Comparison of ENCODE assay signal across 11 cellular contexts in genomic region chr14:24438198-24439095, GRCh38. TPM values are rescaled to one million over a fixed set of nuclear protein-coding genes. Genes with fewer than 3 reads are reported as not detected.
DNase-seq lines count a peak whose midpoint lies in the region; ATAC-seq, FAIRE-seq and TF ChIP-seq lines count a peak whose summit lies in the region.
"Had no signal": no experiment of that assay in that cellular context is flagged by ENCODE, and none has a peak within 500 bp of the region (broad histone marks: within the 10 kb centered on the region; RNA-seq: fewer than 3 reads in every experiment).

No MANE protein-coding gene starts in this region.

- no peak for DNase-seq in HepG2 (ENCODE audit: low spot score)
- DNase-seq in right lobe of liver, result no peak
- DNase-seq in WERI-Rb-1, result no peak
- peak; percentile 37 for DNase-seq in esophagus muscularis mucosa (ENCODE audit: extremely low spot score)
- DNase-seq in hypothalamus (lab: John Stamatoyannopoulos, UW), result no peak
- no peak for DNase-seq in PC-9
- DNase-seq: C1 segment of cervical spinal cord, NCI-H2107 had no signal

- BruUV-seq in HepG2 (replicated peaks; lab: Mats Ljungman, UMichigan), result no TSS peak
- BruUV-seq in PC-9 (replicated peaks; lab: Mats Ljungman, UMichigan), result no TSS peak

- TF ChIP-seq RAD21 in HepG2 (CRISPR knock-in tag; IDR thresholded peaks at IDR 0.05), result no peak

- H3K4me1 ChIP-seq in HepG2 (ENCODE audit: insufficient read depth, low read length) (peaks cover 23% of the 10 kb centered on the region), right lobe of liver (peaks cover 0 to 15% (median 4%) of the 10 kb centered on the region in 4 donors), esophagus muscularis mucosa (peaks cover 55 to 69% (median 60%) of the 10 kb centered on the region in 4 donors), PC-9 (replicated peaks; ENCODE audit: insufficient read depth) (no peaks in the 10 kb centered on the region)

- H3K4me2 ChIP-seq in HepG2 (ENCODE audit: low read depth, low read length) (no peak overlapping the region), PC-9 (no peak overlapping the region)
- H3K4me2 ChIP-seq: GM23338 had no signal

- H3K27ac ChIP-seq in HepG2 (ENCODE audit: extremely low read length, insufficient read depth, low read length) (no peak overlapping the region), right lobe of liver (no peak overlapping the region), WERI-Rb-1 (peak overlapping the region; percentile 91; the same call in 1 of the 2 replicates), esophagus muscularis mucosa (replicated peaks in 1 of 4) (peak overlapping the region in 2 of 4 donors; percentile 22 to 44), PC-9 (no peak overlapping the region)

- no peaks in the 10 kb centered on the region for H3K9me2 ChIP-seq in PC-9 (ENCODE audit: insufficient read depth)

- POLR2A ChIA-PET in HepG2 (lab: Yijun Ruan, JAX) (interaction anchor here (1.2 to 5.6 kb wide), 10 partner anchors 9 to 196 kb away, joined by 3 to 242 read pairs (median 8); partner anchors contain the start of genes CBLN3, CIDEB, DHRS1 and KHNYN), PC-9 (lab: Charles Lee; ENCODE audit: unreplicated experiment) (no interaction called here)

- TF ChIP-seq EP300 in HepG2 (IDR thresholded peaks at IDR 0.05; ENCODE audit: low read depth in 2 of 2, low read length in 2 of 2) (no peak), HepG2 (CRISPR knock-in tag; IDR thresholded peaks at IDR 0.05; ENCODE audit: borderline replicate concordance) (no peak), esophagus muscularis mucosa (IDR thresholded peaks at IDR 0.05) (no peak)

- 81% methylated on average over 9 of the region's 9 CpGs for WGBS in HepG2 (ENCODE audit: low lambda C conversion rate)
- WGBS in right lobe of liver (ENCODE audit: insufficient coverage, low coverage, low lambda C conversion rate, missing lambda C conversion rate), result 51% methylated on average over 8 of the region's 9 CpGs
- 60% methylated on average over 9 of the region's 9 CpGs for WGBS in esophagus muscularis mucosa

- no peak for TF ChIP-seq CTCF in HepG2 (CRISPR knock-in tag; IDR thresholded peaks at IDR 0.05)
- TF ChIP-seq CTCF in right lobe of liver (IDR thresholded peaks at IDR 0.05), result no peak
- TF ChIP-seq CTCF in WERI-Rb-1 (IDR thresholded peaks at IDR 0.05; ENCODE audit: low read depth, low read length), result no peak
- TF ChIP-seq CTCF in esophagus muscularis mucosa (IDR thresholded peaks at IDR 0.05), result no peak
- no peak for TF ChIP-seq CTCF in PC-9 (conservative IDR thresholded peaks at IDR 0.05)

- peaks cover 31% of the 10 kb centered on the region for H3F3A ChIP-seq in PC-9 (ENCODE audit: insufficient read depth, low read depth)

- H2AFZ ChIP-seq in HepG2 (ENCODE audit: low read length) (no peak overlapping the region), PC-9 (no peak overlapping the region)
- H2AFZ ChIP-seq: GM23338 had no signal

- no peak for ATAC-seq in HepG2
- no peak for ATAC-seq in right lobe of liver
- no peak for ATAC-seq in GM19463 (IDR thresholded peaks at IDR 0.05; ENCODE audit: unreplicated experiment)
- no peak for ATAC-seq in GM19397 (IDR thresholded peaks at IDR 0.05; ENCODE audit: unreplicated experiment)
- ATAC-seq: GM23338 had no signal

- H3K4me3 ChIP-seq in HepG2 (replicated peaks in 1 of 3; ENCODE audit: insufficient read depth in 1 of 3, low read depth in 2 of 3, low read length in 3 of 3) (no peak overlapping the region), right lobe of liver (no peak overlapping the region), WERI-Rb-1 (ENCODE audit: low read depth, low read length) (no peak overlapping the region), esophagus muscularis mucosa (no peak overlapping the region), PC-9 (no peak overlapping the region)
- H3K4me3 ChIP-seq: GM23338 had no signal

- no peak for FAIRE-seq in HepG2 (lab: Jason Lieb, UNC)

- CTCF ChIA-PET in HepG2 (lab: Yijun Ruan, JAX; ENCODE audit: low intra/inter-chr PET ratio, low total read pairs), result interaction anchor here (1.5 to 11.8 kb wide), 2 partner anchors 73 to 107 kb away, joined by 6 to 235 read pairs; partner anchors contain the start of gene ADCY4
- CTCF ChIA-PET in PC-9 (lab: Charles Lee), result interaction anchor here (0.7 to 0.9 kb wide), 2 partner anchors 10 to 105 kb away, joined by 3 to 4 read pairs; no protein-coding TSS in a partner anchor

- no peak overlapping the region for H3K9ac ChIP-seq in HepG2 (ENCODE audit: insufficient read depth, low read depth, low read length)

- TF ChIP-seq POLR2A in HepG2 (IDR thresholded peaks at IDR 0.05; ENCODE audit: insufficient read depth in 1 of 2, low read depth in 2 of 2, low read length in 2 of 2) (no peak; a peak in 1 of 4 replicates), right lobe of liver (IDR thresholded peaks at IDR 0.05) (no peak), esophagus muscularis mucosa (IDR thresholded peaks at IDR 0.05; ENCODE audit: low read depth) (no peak)

- peaks cover 20% of the 10 kb centered on the region for H3K79me2 ChIP-seq in HepG2 (ENCODE audit: insufficient read depth, low read length)
- H3K79me2 ChIP-seq in PC-9 (ENCODE audit: low read depth), result peaks cover 14% of the 10 kb centered on the region; the same call in 1 of the 2 replicates

- H4K20me1 ChIP-seq in HepG2 (ENCODE audit: insufficient read depth, low read length), result no peaks in the 10 kb centered on the region; the same call in 1 of the 2 replicates
- no peaks in the 10 kb centered on the region for H4K20me1 ChIP-seq in PC-9 (ENCODE audit: insufficient read depth)

- intact Hi-C loops in HepG2 (cut with micrococcal nuclease; ENCODE audit: unreplicated experiment), result loop anchor here (10.0 kb wide), 1 partner anchor 854 kb away; no protein-coding TSS in a partner anchor
- intact Hi-C loops in right lobe of liver (cut with DNase I), result loop anchor here in 1 of 2 donors (5.0 kb wide), 1 partner anchor 106 kb away; no protein-coding TSS in a partner anchor
- intact Hi-C loops in esophagus muscularis mucosa (cut with DNase I), result loop anchor here (5.0 to 10.0 kb wide), 2 partner anchors 126 to 294 kb away; partner anchors contain the start of genes EMC9, LTB4R, LTB4R2 and PSME2
- intact Hi-C loops in PC-9 (cut with micrococcal nuclease; ENCODE audit: unreplicated experiment), result no loop called here

- H3K9me3 ChIP-seq in HepG2 (ENCODE audit: low read length), result no peaks in the 10 kb centered on the region
- no peaks in the 10 kb centered on the region for H3K9me3 ChIP-seq in right lobe of liver
- no peaks in the 10 kb centered on the region for H3K9me3 ChIP-seq in WERI-Rb-1 (ENCODE audit: severe bottlenecking)
- H3K9me3 ChIP-seq in esophagus muscularis mucosa, result no peaks in the 10 kb centered on the region
- H3K9me3 ChIP-seq in PC-9 (ENCODE audit: insufficient read depth, low read depth), result no peaks in the 10 kb centered on the region

- H3K27me3 ChIP-seq in HepG2 (ENCODE audit: control insufficient read depth in 1 of 2, insufficient read depth in 2 of 2, low read length in 2 of 2) (peaks cover 0 to 4% of the 10 kb centered on the region in 2 experiments; a peak in 1 of 5 replicates), right lobe of liver (no peaks in the 10 kb centered on the region), WERI-Rb-1 (ENCODE audit: insufficient read depth, low read depth, severe bottlenecking) (no peaks in the 10 kb centered on the region), esophagus muscularis mucosa (no peaks in the 10 kb centered on the region), PC-9 (ENCODE audit: insufficient read depth, low read depth) (no peaks in the 10 kb centered on the region)

- H3K36me3 ChIP-seq in HepG2 (replicated peaks in 1 of 2; ENCODE audit: control insufficient read depth in 1 of 2, insufficient read depth in 2 of 2, low read length in 2 of 2) (peaks cover 41 to 62% of the 10 kb centered on the region in 2 experiments), right lobe of liver (peaks cover 0 to 58% (median 19%) of the 10 kb centered on the region in 4 donors), WERI-Rb-1 (peaks cover 46% of the 10 kb centered on the region), esophagus muscularis mucosa (peaks cover 28 to 75% (median 59%) of the 10 kb centered on the region in 4 donors), PC-9 (ENCODE audit: low read depth) (no peaks in the 10 kb centered on the region)

- in situ Hi-C loops in HepG2 (cut with HindIII; ENCODE audit: extremely low pct_ligation_motif_present, low pct_unique_long_range_greater_than_20kb), result loop anchor here (10.0 kb wide), 1 partner anchor 194 kb away; the partner anchor contains the start of gene TINF2

RNA-seq across cellular contexts. Expression of gene SDR39U1, which starts 4.1 kb away (rescaled TPM):
- total RNA-seq in HepG2 (2016; rRNA removed; fragmentation: Illumina TruSeq; extraction: Trizol), result 25.0 and 34.4 TPM in 2 replicates
- total RNA-seq in HepG2 (2016; cell fraction: cytosol; rRNA removed; fragmentation: Illumina TruSeq; extraction: Trizol; ENCODE audit: low read depth), result 13.3 and 16.3 TPM in 2 replicates
- 19.5 and 33.3 TPM in 2 replicates for total RNA-seq in HepG2 (2016; cell fraction: insoluble cytoplasmic fraction; rRNA removed; fragmentation: Illumina TruSeq; extraction: Trizol)
- total RNA-seq in HepG2 (2016; cell fraction: membrane; rRNA removed; fragmentation: Illumina TruSeq; extraction: Trizol), result 24.0 and 26.0 TPM in 2 replicates
- 44.1 and 45.4 TPM in 2 replicates for total RNA-seq in HepG2 (2016; cell fraction: nucleus; rRNA removed; fragmentation: Illumina TruSeq; extraction: Trizol)
- 129 and 163 TPM in 2 replicates for polyA plus RNA-seq in HepG2 (2011; rRNA removed)
- polyA plus RNA-seq in HepG2 (2011; cell fraction: cytosol; rRNA removed), result 99.7 and 120 TPM in 2 replicates
- 808 and 816 TPM in 2 replicates for polyA plus RNA-seq in HepG2 (2011; cell fraction: nucleus; rRNA removed)
- polyA plus RNA-seq in HepG2 (2012), result 66.2 and 118 TPM in 2 replicates
- 50.3 and 55.8 TPM in 2 replicates for polyA plus RNA-seq in HepG2 (2016; cell fraction: cytosol; fragmentation: Illumina TruSeq; extraction: Trizol; ENCODE audit: low read depth)
- 73.2 and 88.2 TPM in 2 replicates for polyA plus RNA-seq in HepG2 (2016; cell fraction: insoluble cytoplasmic fraction; fragmentation: Illumina TruSeq; extraction: Trizol; ENCODE audit: low read depth)
- 64.6 and 72.1 TPM in 2 replicates for polyA plus RNA-seq in HepG2 (2016; cell fraction: membrane; fragmentation: Illumina TruSeq; extraction: Trizol; ENCODE audit: low read depth)
- 164 and 186 TPM in 2 replicates for polyA plus RNA-seq in HepG2 (2016; cell fraction: nucleus; fragmentation: Illumina TruSeq; extraction: Trizol; ENCODE audit: insufficient read depth, low read depth)
- 27.9 and 51.2 TPM in 2 replicates for polyA minus RNA-seq in HepG2 (2011; rRNA and poly(A)+ RNA removed; ENCODE audit: low replicate concordance)
- polyA minus RNA-seq in HepG2 (2011; cell fraction: cytosol; rRNA and poly(A)+ RNA removed), result 18.8 and 21.3 TPM in 2 replicates
- 95.4 and 110 TPM in 2 replicates for polyA minus RNA-seq in HepG2 (2011; cell fraction: nucleus; rRNA and poly(A)+ RNA removed)
- 10 to 100 TPM; 24.9 to 32.8 (median 28.3) TPM for total RNA-seq in right lobe of liver
- 10 to 100 TPM; 23.9 to 48.6 (median 33.5) TPM for total RNA-seq in esophagus muscularis mucosa
- 14.8 and 17.2 TPM in 2 replicates for total RNA-seq in PC-9 (2021)

RNA-seq across cellular contexts. Expression of gene KHNYN, which starts 8.7 kb away (rescaled TPM):
- 72.2 and 75.7 TPM in 2 replicates for total RNA-seq in HepG2 (2016; rRNA removed; fragmentation: Illumina TruSeq; extraction: Trizol)
- total RNA-seq in HepG2 (2016; cell fraction: cytosol; rRNA removed; fragmentation: Illumina TruSeq; extraction: Trizol; ENCODE audit: low read depth), result 10.2 and 10.7 TPM in 2 replicates
- total RNA-seq in HepG2 (2016; cell fraction: insoluble cytoplasmic fraction; rRNA removed; fragmentation: Illumina TruSeq; extraction: Trizol), result 60.0 and 78.8 TPM in 2 replicates
- 35.9 and 40.5 TPM in 2 replicates for total RNA-seq in HepG2 (2016; cell fraction: membrane; rRNA removed; fragmentation: Illumina TruSeq; extraction: Trizol)
- 62.0 and 78.7 TPM in 2 replicates for total RNA-seq in HepG2 (2016; cell fraction: nucleus; rRNA removed; fragmentation: Illumina TruSeq; extraction: Trizol)
- 52.8 and 76.4 TPM in 2 replicates for polyA plus RNA-seq in HepG2 (2011; rRNA removed)
- polyA plus RNA-seq in HepG2 (2011; cell fraction: cytosol; rRNA removed), result 36.1 and 40.8 TPM in 2 replicates
- 158 and 160 TPM in 2 replicates for polyA plus RNA-seq in HepG2 (2011; cell fraction: nucleus; rRNA removed)
- polyA plus RNA-seq in HepG2 (2012), result 82.6 and 83.5 TPM in 2 replicates
- polyA plus RNA-seq in HepG2 (2016; cell fraction: cytosol; fragmentation: Illumina TruSeq; extraction: Trizol; ENCODE audit: low read depth), result 4.7 and 5.4 TPM in 2 replicates
- polyA plus RNA-seq in HepG2 (2016; cell fraction: insoluble cytoplasmic fraction; fragmentation: Illumina TruSeq; extraction: Trizol; ENCODE audit: low read depth), result 37.4 and 41.5 TPM in 2 replicates
- polyA plus RNA-seq in HepG2 (2016; cell fraction: membrane; fragmentation: Illumina TruSeq; extraction: Trizol; ENCODE audit: low read depth), result 19.0 and 20.9 TPM in 2 replicates
- 71.6 and 72.4 TPM in 2 replicates for polyA plus RNA-seq in HepG2 (2016; cell fraction: nucleus; fragmentation: Illumina TruSeq; extraction: Trizol; ENCODE audit: insufficient read depth, low read depth)
- 29.4 and 108 TPM in 2 replicates for polyA minus RNA-seq in HepG2 (2011; rRNA and poly(A)+ RNA removed; ENCODE audit: low replicate concordance)
- 32.8 and 41.4 TPM in 2 replicates for polyA minus RNA-seq in HepG2 (2011; cell fraction: cytosol; rRNA and poly(A)+ RNA removed)
- polyA minus RNA-seq in HepG2 (2011; cell fraction: nucleus; rRNA and poly(A)+ RNA removed), result 109 and 126 TPM in 2 replicates
- 10 to 100 TPM; 19.6 to 24.9 (median 21.4) TPM for total RNA-seq in right lobe of liver
- total RNA-seq in esophagus muscularis mucosa, result 10 to 100 TPM; 46.5 to 75.8 (median 58.4) TPM
- 51.5 and 53.4 TPM in 2 replicates for total RNA-seq in PC-9 (2021)

RNA-seq across cellular contexts. Expression of gene CBLN3, which starts 9.0 kb away (rescaled TPM):
- total RNA-seq in HepG2 (2016; rRNA removed; fragmentation: Illumina TruSeq; extraction: Trizol), result 0.45 and 0.66 TPM in 2 replicates
- 0.62 and 0.81 TPM in 2 replicates for total RNA-seq in HepG2 (2016; cell fraction: cytosol; rRNA removed; fragmentation: Illumina TruSeq; extraction: Trizol; ENCODE audit: low read depth)
- 0.58 and 0.78 TPM in 2 replicates for total RNA-seq in HepG2 (2016; cell fraction: insoluble cytoplasmic fraction; rRNA removed; fragmentation: Illumina TruSeq; extraction: Trizol)
- 1.3 TPM in 2 replicates for total RNA-seq in HepG2 (2016; cell fraction: membrane; rRNA removed; fragmentation: Illumina TruSeq; extraction: Trizol)
- 0.47 and 0.60 TPM in 2 replicates for total RNA-seq in HepG2 (2016; cell fraction: nucleus; rRNA removed; fragmentation: Illumina TruSeq; extraction: Trizol)
- 0.74 and 0.98 TPM in 2 replicates for polyA plus RNA-seq in HepG2 (2011; rRNA removed)
- 0.71 and 0.97 TPM in 2 replicates for polyA plus RNA-seq in HepG2 (2011; cell fraction: cytosol; rRNA removed)
- 1.3 and 1.8 TPM in 2 replicates for polyA plus RNA-seq in HepG2 (2011; cell fraction: nucleus; rRNA removed)
- polyA plus RNA-seq in HepG2 (2012), result 0.77 and 1.9 TPM in 2 replicates
- polyA plus RNA-seq in HepG2 (2016; cell fraction: cytosol; fragmentation: Illumina TruSeq; extraction: Trizol; ENCODE audit: low read depth), result 0.70 and 0.86 TPM in 2 replicates
- polyA plus RNA-seq in HepG2 (2016; cell fraction: insoluble cytoplasmic fraction; fragmentation: Illumina TruSeq; extraction: Trizol; ENCODE audit: low read depth), result 0.62 and 1.3 TPM in 2 replicates
- 1.4 TPM in 2 replicates for polyA plus RNA-seq in HepG2 (2016; cell fraction: membrane; fragmentation: Illumina TruSeq; extraction: Trizol; ENCODE audit: low read depth)
- polyA plus RNA-seq in HepG2 (2016; cell fraction: nucleus; fragmentation: Illumina TruSeq; extraction: Trizol; ENCODE audit: insufficient read depth, low read depth), result 1.3 and 1.6 TPM in 2 replicates
- polyA minus RNA-seq in HepG2 (2011; rRNA and poly(A)+ RNA removed; ENCODE audit: low replicate concordance), result 0.37 and 0.92 TPM in 2 replicates
- 0.30 and 0.35 TPM in 2 replicates for polyA minus RNA-seq in HepG2 (2011; cell fraction: cytosol; rRNA and poly(A)+ RNA removed)
- 0.52 and 0.75 TPM in 2 replicates for polyA minus RNA-seq in HepG2 (2011; cell fraction: nucleus; rRNA and poly(A)+ RNA removed)
- total RNA-seq in right lobe of liver, result 1 to 10 TPM in 4 of 6 experiments, under 1 TPM in 2; 0.74 to 1.8 (median 1.2) TPM
- 1 to 10 TPM; 1.2 to 2.2 (median 1.9) TPM for total RNA-seq in esophagus muscularis mucosa
- 7.6 and 8.3 TPM in 2 replicates for total RNA-seq in PC-9 (2021)

RNA-seq across cellular contexts. Expression of gene NYNRIN, which starts 39.6 kb away (rescaled TPM):
- total RNA-seq in HepG2 (2016; rRNA removed; fragmentation: Illumina TruSeq; extraction: Trizol) (1.1 and 1.3 TPM in 2 replicates), right lobe of liver (1 to 10 TPM; 1.8 to 6.1 (median 2.7) TPM), esophagus muscularis mucosa (10 to 100 TPM in 3 of 4 donors, 1 to 10 TPM in 1; 8.0 to 21.2 (median 13.4) TPM), PC-9 (2021) (15.1 and 17.7 TPM in 2 replicates)
- total RNA-seq in HepG2 (2016; cell fraction: cytosol; rRNA removed; fragmentation: Illumina TruSeq; extraction: Trizol; ENCODE audit: low read depth), result 0.09 and 0.10 TPM in 2 replicates
- 0.91 and 1.1 TPM in 2 replicates for total RNA-seq in HepG2 (2016; cell fraction: insoluble cytoplasmic fraction; rRNA removed; fragmentation: Illumina TruSeq; extraction: Trizol)
- 0.24 and 0.34 TPM in 2 replicates for total RNA-seq in HepG2 (2016; cell fraction: membrane; rRNA removed; fragmentation: Illumina TruSeq; extraction: Trizol)
- total RNA-seq in HepG2 (2016; cell fraction: nucleus; rRNA removed; fragmentation: Illumina TruSeq; extraction: Trizol), result 1.0 and 1.4 TPM in 2 replicates
- 0.63 and 0.95 TPM in 2 replicates for polyA plus RNA-seq in HepG2 (2011; rRNA removed)
- 0.39 and 0.44 TPM in 2 replicates for polyA plus RNA-seq in HepG2 (2011; cell fraction: cytosol; rRNA removed)
- polyA plus RNA-seq in HepG2 (2011; cell fraction: nucleus; rRNA removed), result 2.0 and 2.1 TPM in 2 replicates
- polyA plus RNA-seq in HepG2 (2012), result 1.8 and 5.9 TPM in 2 replicates
- 0.07 and 0.08 TPM in 2 replicates for polyA plus RNA-seq in HepG2 (2016; cell fraction: cytosol; fragmentation: Illumina TruSeq; extraction: Trizol; ENCODE audit: low read depth)
- 0.72 and 0.83 TPM in 2 replicates for polyA plus RNA-seq in HepG2 (2016; cell fraction: insoluble cytoplasmic fraction; fragmentation: Illumina TruSeq; extraction: Trizol; ENCODE audit: low read depth)
- polyA plus RNA-seq in HepG2 (2016; cell fraction: membrane; fragmentation: Illumina TruSeq; extraction: Trizol; ENCODE audit: low read depth), result 0.13 and 0.14 TPM in 2 replicates
- 1.2 and 1.5 TPM in 2 replicates for polyA plus RNA-seq in HepG2 (2016; cell fraction: nucleus; fragmentation: Illumina TruSeq; extraction: Trizol; ENCODE audit: insufficient read depth, low read depth)
- 2.4 TPM in 1 of 2 replicates, not detected in the other for polyA minus RNA-seq in HepG2 (2011; rRNA and poly(A)+ RNA removed; ENCODE audit: low replicate concordance)
- 1.4 and 1.5 TPM in 2 replicates for polyA minus RNA-seq in HepG2 (2011; cell fraction: cytosol; rRNA and poly(A)+ RNA removed)
- 1.7 and 1.9 TPM in 2 replicates for polyA minus RNA-seq in HepG2 (2011; cell fraction: nucleus; rRNA and poly(A)+ RNA removed)
